8 cellular contexts compared by ENCODE assay signal in genomic region chr16:88437367-88437964, GRCh38. TPM values are rescaled to one million over a fixed set of nuclear protein-coding genes. Genes with fewer than 3 reads are reported as not detected.
DNase-seq lines count a peak whose midpoint lies in the region; ATAC-seq and TF ChIP-seq lines count a peak whose summit lies in the region.

No MANE protein-coding gene starts in this region.

- no peaks in the 10 kb centered on the region for H3K36me3 ChIP-seq in stomach

- peak; percentile 56 for ATAC-seq in central memory CD8-positive, alpha-beta T cell (replicated peaks; ENCODE audit: extremely low read depth, poor library complexity, severe bottlenecking)
- no peak for ATAC-seq in GM19397 (IDR thresholded peaks at IDR 0.05; ENCODE audit: unreplicated experiment)

- H3K27me3 Mint-ChIP-seq in central memory CD8-positive, alpha-beta T cell = no peaks in the 10 kb centered on the region

- intact Hi-C loops in stomach (cut with DNase I; ENCODE audit: low total_unique reads) = loop anchor here (10.0 kb wide), 1 partner anchor 243 kb away; no protein-coding TSS in a partner anchor

- H3K9me3 ChIP-seq in stomach = no peaks in the 10 kb centered on the region

- H3K4me3 ChIP-seq in LNCaP clone FGC (ENCODE audit: low read depth, low read length) (no peak overlapping the region), stomach (no peak overlapping the region)

- peaks cover 5% of the 10 kb centered on the region for H3K4me1 Mint-ChIP-seq in central memory CD8-positive, alpha-beta T cell

- DNase-seq in D341Med (ENCODE audit: low spot score) (peak; percentile 90), LNCaP clone FGC (ENCODE audit: low read depth) (no peak), lung microvascular endothelial cell (ENCODE audit: low read depth in 2 of 2) (peak; percentile 54 to 68), stomach (peak; percentile 72), DMS79 (lab: John Stamatoyannopoulos, UW) (no peak)
- DNase-seq in activated CD4-positive, CD25-positive, alpha-beta regulatory T cell treated with anti-CD3 and anti-CD28 coated beads, Interleukin-2, amount 50 U/mL, for 72 hours = peak; percentile 74
- peak; percentile 37 to 63 for DNase-seq in central memory CD8-positive, alpha-beta T cell (ENCODE audit: low spot score in 2 of 2)

- TF ChIP-seq POLR2A in stomach (IDR thresholded peaks at IDR 0.05) = no peak

- no peak for TF ChIP-seq EP300 in stomach (IDR thresholded peaks at IDR 0.05)

- 26 to 41% (median 29%) methylated on average over 20 to 55 of the region's 55 CpGs for WGBS in stomach, 5 donors

- peaks cover 0 to 66% (median under 1%) of the 10 kb centered on the region in 3 donors for H3K27me3 ChIP-seq in stomach

- H3K27ac Mint-ChIP-seq in central memory CD8-positive, alpha-beta T cell (ENCODE audit: low read depth) = no peak overlapping the region

- H3K27ac ChIP-seq in stomach = no peak overlapping the region

- H3K36me3 Mint-ChIP-seq in central memory CD8-positive, alpha-beta T cell (ENCODE audit: insufficient read depth) = peaks cover 2% of the 10 kb centered on the region

- H3K9me3 Mint-ChIP-seq in central memory CD8-positive, alpha-beta T cell = no peaks in the 10 kb centered on the region

- peak; percentile 92 for TF ChIP-seq CTCF in LNCaP clone FGC (IDR thresholded peaks at IDR 0.05; ENCODE audit: control insufficient read depth, extremely low read depth, insufficient read depth)
- peak in 6 of 7 experiments; percentile 39 to 95 (median 87) for TF ChIP-seq CTCF in stomach (IDR thresholded peaks at IDR 0.05)

- peaks cover 0 to 12% (median 9%) of the 10 kb centered on the region in 4 donors for H3K4me1 ChIP-seq in stomach

- no peak overlapping the region for H3K4me3 Mint-ChIP-seq in central memory CD8-positive, alpha-beta T cell

RNA-seq across cellular contexts. Expression of gene ZFPM1, which starts 15.6 kb away (rescaled TPM):
- total RNA-seq in lung microvascular endothelial cell = 0.60 and 0.65 TPM in 2 replicates
- 10 to 100 TPM in 4 of 5 donors, 1 to 10 TPM in 1; 3.9 to 85.7 (median 20.5) TPM for total RNA-seq in stomach
- polyA plus RNA-seq in stomach = 10 to 100 TPM in 1 of 3 donors, 1 to 10 TPM in 2; 4.1 to 10.6 (median 4.2) TPM

RNA-seq across cellular contexts. Expression of gene ZNF469, which starts 54.7 kb away (rescaled TPM):
- total RNA-seq in lung microvascular endothelial cell = 0.20 and 0.44 TPM in 2 replicates
- 1 to 10 TPM in 3 of 5 donors, under 1 TPM in 2; under 0.01 to 6.2 (median 1.1) TPM for total RNA-seq in stomach
- polyA plus RNA-seq in stomach = under 1 TPM; 0.13 to 0.19 (median 0.15) TPM

Comparison
In these comparisons a context has a peak if more than half of its experiments do, and no peak if none do; other contexts are left out.
1. DNase-seq: peak in D341Med (single experiment), activated CD4-positive, CD25-positive, alpha-beta regulatory T cell treated with anti-CD3 and anti-CD28 coated beads, Interleukin-2, amount 50 U/mL, for 72 hours (single experiment), central memory CD8-positive, alpha-beta T cell (2 of 2), lung microvascular endothelial cell (2 of 2) and stomach (single experiment); none in LNCaP clone FGC (single experiment) and DMS79 (single experiment).